In genomic region chr10:107859065-107859464, GRCh38 we compare ENCODE assay signal across 25 cellular contexts.
"Had no signal": no experiment of that assay in that cellular context is flagged by ENCODE, and none has a peak within 500 bp of the region (broad histone marks: within the 10 kb centered on the region; RNA-seq: fewer than 3 reads in every experiment).

No MANE protein-coding gene starts in this region.

- H3K9me3 Mint-ChIP-seq: activated naive CD8-positive, alpha-beta T cell treated with anti-CD3 and anti-CD28 coated beads, Interleukin-2, amount 10 ng/mL, durations not matched to agents 7 days and 5 days; dendritic cell treated with granulocyte-macrophage colony-stimulating factor and Interleukin-4, amounts not matched to agents 40 ng/mL and 50 ng/mL, for 4 days; neural crest cell; type B pancreatic cell; WTC11 had no signal

- H3K4me1 Mint-ChIP-seq: activated CD4-positive, alpha-beta memory T cell treated with anti-CD3 and anti-CD28 coated beads, Interleukin-2, amount 10 ng/mL, durations not matched to agents 7 days and 5 days; activated naive CD8-positive, alpha-beta T cell treated with anti-CD3 and anti-CD28 coated beads, Interleukin-2, amount 10 ng/mL, durations not matched to agents 7 days and 5 days; activated T-helper 17 cell treated with anti-CD3 and anti-CD28 coated beads, Interleukin-2, amount 50 U/mL, for 72 hours had no signal

- ATAC-seq: activated T-helper 17 cell treated with anti-CD3 and anti-CD28 coated beads, Interleukin-2, amount 50 U/mL, for 72 hours; gastroesophageal sphincter; heart left ventricle; psoas muscle; right lobe of liver; WTC11 had no signal

- H3K36me3 Mint-ChIP-seq: activated naive CD8-positive, alpha-beta T cell treated with anti-CD3 and anti-CD28 coated beads, Interleukin-2, amount 10 ng/mL, durations not matched to agents 7 days and 5 days; type B pancreatic cell; WTC11 had no signal

- H3K27me3 ChIP-seq: cardiac muscle cell, esophagus muscularis mucosa, gastroesophageal sphincter, heart left ventricle, right lobe of liver, stomach, testis had no signal

- H3K27ac Mint-ChIP-seq: activated CD4-positive, alpha-beta memory T cell treated with anti-CD3 and anti-CD28 coated beads, Interleukin-2, amount 10 ng/mL, durations not matched to agents 7 days and 5 days; activated naive CD8-positive, alpha-beta T cell treated with anti-CD3 and anti-CD28 coated beads, Interleukin-2, amount 10 ng/mL, durations not matched to agents 7 days and 5 days; activated T-helper 17 cell treated with anti-CD3 and anti-CD28 coated beads, Interleukin-2, amount 50 U/mL, for 72 hours; dendritic cell treated with granulocyte-macrophage colony-stimulating factor and Interleukin-4, amounts not matched to agents 40 ng/mL and 50 ng/mL, for 4 days; type B pancreatic cell; WTC11 had no signal

- H3K9me3 ChIP-seq: esophagus muscularis mucosa, gastroesophageal sphincter, heart left ventricle, left ventricle myocardium inferior, psoas muscle, right lobe of liver, stomach, testis had no signal

- H3K27ac ChIP-seq: cardiac muscle cell, esophagus muscularis mucosa, gastroesophageal sphincter, heart left ventricle, left ventricle myocardium inferior, psoas muscle, right lobe of liver, stomach, testis had no signal

- H3K4me3 ChIP-seq: cardiac muscle cell, esophagus muscularis mucosa, gastroesophageal sphincter, heart left ventricle, left ventricle myocardium inferior, psoas muscle, right lobe of liver, stomach, testis had no signal

- H3K27me3 Mint-ChIP-seq: activated CD4-positive, alpha-beta memory T cell treated with anti-CD3 and anti-CD28 coated beads, Interleukin-2, amount 10 ng/mL, durations not matched to agents 7 days and 5 days; activated naive CD8-positive, alpha-beta T cell treated with anti-CD3 and anti-CD28 coated beads, Interleukin-2, amount 10 ng/mL, durations not matched to agents 7 days and 5 days; activated T-helper 17 cell treated with anti-CD3 and anti-CD28 coated beads, Interleukin-2, amount 50 U/mL, for 72 hours; dendritic cell treated with granulocyte-macrophage colony-stimulating factor and Interleukin-4, amounts not matched to agents 40 ng/mL and 50 ng/mL, for 4 days; type B pancreatic cell had no signal

- H3K4me1 ChIP-seq: esophagus muscularis mucosa, gastroesophageal sphincter, heart left ventricle, left ventricle myocardium inferior, psoas muscle, right lobe of liver, stomach, testis had no signal

- DNase-seq: activated CD4-positive, alpha-beta memory T cell treated with anti-CD3 and anti-CD28 coated beads, Interleukin-2, amount 10 ng/mL, durations not matched to agents 7 days and 5 days; activated CD4-positive, alpha-beta T cell treated with anti-CD3 and anti-CD28 coated beads for 4 hours; activated naive CD4-positive, alpha-beta T cell treated with Interleukin-2 at 50 U/mL for 16 hours; activated naive CD8-positive, alpha-beta T cell treated with anti-CD3 and anti-CD28 coated beads, Interleukin-2, amount 10 ng/mL, durations not matched to agents 7 days and 5 days; activated T-cell treated with anti-CD3 and anti-CD28 coated beads, Interleukin-2, amount 50 U/mL, for 1 hour; amygdala; effector CD8-positive, alpha-beta T cell; heart left ventricle; left ventricle myocardium inferior; mammary epithelial cell; psoas muscle; right lobe of liver; small intestine; stimulated activated CD4-positive, alpha-beta T cell treated with anti-CD3 and anti-CD28 coated beads, Interleukin-15, amount 100 ng/mL, for 24 hours; stimulated activated CD4-positive, alpha-beta T cell treated with anti-CD3 and anti-CD28 coated beads, Interleukin-2, amount 100 ng/mL, for 48 hours; stomach; testis had no signal

- H3K4me3 Mint-ChIP-seq: activated CD4-positive, alpha-beta memory T cell treated with anti-CD3 and anti-CD28 coated beads, Interleukin-2, amount 10 ng/mL, durations not matched to agents 7 days and 5 days; activated naive CD8-positive, alpha-beta T cell treated with anti-CD3 and anti-CD28 coated beads, Interleukin-2, amount 10 ng/mL, durations not matched to agents 7 days and 5 days; activated T-helper 17 cell treated with anti-CD3 and anti-CD28 coated beads, Interleukin-2, amount 50 U/mL, for 72 hours; dendritic cell treated with granulocyte-macrophage colony-stimulating factor and Interleukin-4, amounts not matched to agents 40 ng/mL and 50 ng/mL, for 4 days; neural crest cell; type B pancreatic cell; WTC11 had no signal

- H3K36me3 ChIP-seq: cardiac muscle cell, esophagus muscularis mucosa, gastroesophageal sphincter, heart left ventricle, left ventricle myocardium inferior, right lobe of liver, stomach had no signal
